In genomic region chr22:29315286-29316195, GRCh38 we compare ENCODE assay signal across 8 cellular contexts. TPM values are rescaled to one million over a fixed set of nuclear protein-coding genes. Genes with fewer than 3 reads are reported as not detected.
DNase-seq lines count a peak whose midpoint lies in the region; ATAC-seq, FAIRE-seq and TF ChIP-seq lines count a peak whose summit lies in the region.

A gene with protein sequence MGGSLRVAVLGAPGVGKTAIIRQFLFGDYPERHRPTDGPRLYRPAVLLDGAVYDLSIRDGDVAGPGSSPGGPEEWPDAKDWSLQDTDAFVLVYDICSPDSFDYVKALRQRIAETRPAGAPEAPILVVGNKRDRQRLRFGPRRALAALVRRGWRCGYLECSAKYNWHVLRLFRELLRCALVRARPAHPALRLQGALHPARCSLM (minus strand): TSS chr22:29315697. CDS start chr22:29315246, 451 bp downstream.

- H3F3A ChIP-seq in PC-9 (ENCODE audit: insufficient read depth, low read depth), result peaks cover 8% of the 10 kb centered on the region; the same call in 1 of the 2 replicates

- H4K20me1 ChIP-seq in PC-9 (ENCODE audit: insufficient read depth), result no peaks in the 10 kb centered on the region

- POLR2A ChIA-PET in PC-9 (lab: Charles Lee; ENCODE audit: unreplicated experiment), result no interaction called here

- H3K27me3 ChIP-seq in PC-9 (ENCODE audit: insufficient read depth, low read depth), result no peaks in the 10 kb centered on the region
- H3K27me3 ChIP-seq in psoas muscle (ENCODE audit: insufficient read depth in 3 of 3, low read length in 2 of 3), result peaks cover 0 to 35% (median 15%) of the 10 kb centered on the region in 3 donors

- H3K4me2 ChIP-seq in PC-9, result peak within 1 kb of the TSS; percentile 23; the same call in 1 of the 2 replicates

- peak; percentile 62 for DNase-seq in GM12891 (ENCODE audit: insufficient read length, low spot score)
- DNase-seq in PC-9, result no peak
- DNase-seq in erythroblast (lab: John Stamatoyannopoulos, UW), result peak; percentile 39 to 41
- peak in 1 of 2 donors; percentile 69 for DNase-seq in psoas muscle
- no peak for DNase-seq in NCI-H2029 (lab: John Stamatoyannopoulos, UW)
- DNase-seq in stimulated activated CD8-positive, alpha-beta memory T cell treated with anti-CD3 and anti-CD28 coated beads, Interleukin-4, amount 100 ng/mL, for 48 hours, result no peak

- CTCF ChIA-PET in PC-9 (lab: Charles Lee), result no interaction called here

- H3K9me3 ChIP-seq in PC-9 (ENCODE audit: insufficient read depth, low read depth) (no peaks in the 10 kb centered on the region), psoas muscle (no peaks in the 10 kb centered on the region)

- intact Hi-C loops in PC-9 (cut with micrococcal nuclease; ENCODE audit: unreplicated experiment) (no loop called here), psoas muscle (cut with DNase I) (no loop called here)

- WGBS in psoas muscle, 3 donors, result 8 to 21% (median 20%) methylated on average over 41 to 106 of the region's 106 CpGs

- H3K9me2 ChIP-seq in PC-9 (ENCODE audit: insufficient read depth), result no peaks in the 10 kb centered on the region

- TF ChIP-seq POLR2A in GM12891 (IDR thresholded peaks at IDR 0.05; ENCODE audit: low read depth, low read length) (no peak), erythroblast (IDR thresholded peaks at IDR 0.05; ENCODE audit: low read length) (no peak)

- H3K4me1 ChIP-seq in PC-9 (replicated peaks; ENCODE audit: insufficient read depth), result peaks cover 8% of the 10 kb centered on the region
- H3K4me1 ChIP-seq in psoas muscle, result peaks cover 11% of the 10 kb centered on the region

- no peak for FAIRE-seq in GM12891 (lab: Jason Lieb, UNC)

- H2AFZ ChIP-seq in PC-9, result no peak within 1 kb of the TSS

- no peak within 1 kb of the TSS for H3K4me3 ChIP-seq in PC-9
- H3K4me3 ChIP-seq in psoas muscle, result peak within 1 kb of the TSS; percentile 58

- no peak for TF ChIP-seq CTCF in PC-9 (conservative IDR thresholded peaks at IDR 0.05)
- TF ChIP-seq CTCF in psoas muscle (IDR thresholded peaks at IDR 0.05), result no peak

- no TSS peak for BruUV-seq in PC-9 (replicated peaks; lab: Mats Ljungman, UMichigan)

- no peaks in the 10 kb centered on the region for H3K36me3 ChIP-seq in PC-9 (ENCODE audit: low read depth)
- H3K36me3 ChIP-seq in psoas muscle (ENCODE audit: insufficient read depth in 1 of 2, low read depth in 1 of 2), result no peaks in the 10 kb centered on the region

- H3K27ac ChIP-seq in PC-9 (no peak within 1 kb of the TSS), psoas muscle (no peak within 1 kb of the TSS)

- no peaks in the 10 kb centered on the region for H3K79me2 ChIP-seq in PC-9 (ENCODE audit: low read depth)

- ATAC-seq in psoas muscle, result peak in 3 of 4 donors; percentile 18 to 64 (median 43)
- ATAC-seq in HG03280 (IDR thresholded peaks at IDR 0.05; ENCODE audit: unreplicated experiment), result no peak
- no peak for ATAC-seq in GM18858 (IDR thresholded peaks at IDR 0.05; ENCODE audit: unreplicated experiment)

TF ChIP-seq in GM12891, 5 proteins besides CTCF, POLR2A, EP300 and RAD21:
- no peak for TF ChIP-seq TAF1 (IDR thresholded peaks at IDR 0.05; ENCODE audit: low read depth, low read length)
- no peak for TF ChIP-seq PAX5 (IDR thresholded peaks at IDR 0.05; ENCODE audit: insufficient read depth, low read length, severe bottlenecking)
- no peak for TF ChIP-seq SPI1 (IDR thresholded peaks at IDR 0.05; ENCODE audit: low read depth, low read length)
- no peak for TF ChIP-seq POLR2AphosphoS5 (IDR thresholded peaks at IDR 0.05; ENCODE audit: low read depth, low read length)
- TF ChIP-seq POU2F2 (IDR thresholded peaks at IDR 0.05; ENCODE audit: low read depth, low read length), result no peak

RNA-seq across cellular contexts. Expression of the gene that starts here (rescaled TPM):
- polyA plus RNA-seq in GM12891 (2012; ENCODE audit: low read depth, missing spikeins), result 0.63 TPM
- total RNA-seq in PC-9 (2021) (not detected in 2 replicates), psoas muscle (1 to 10 TPM in 2 of 4 donors, under 1 TPM in 2; 0.61 to 1.2 (median 0.95) TPM)
- polyA plus RNA-seq in psoas muscle, result 1 to 10 TPM in 1 of 3 donors, under 1 TPM in 2; 0.32 to 3.3 (median 0.80) TPM

Comparison
In these comparisons a context has a peak if more than half of its experiments do, and no peak if none do; other contexts are left out.
1. DNase-seq: peak in GM12891 (single experiment) and erythroblast (2 of 2); none in PC-9 (0 of 2), NCI-H2029 (single experiment) and stimulated activated CD8-positive, alpha-beta memory T cell treated with anti-CD3 and anti-CD28 coated beads, Interleukin-4, amount 100 ng/mL, for 48 hours (single experiment).
2. ATAC-seq: peak in psoas muscle (3 of 4); none in HG03280 (single experiment) and GM18858 (single experiment).